In genomic region chr19:40497214-40497613, GRCh38 we compare ENCODE assay signal across 1 cellular context.
TF ChIP-seq lines count a peak whose summit lies in the region.

No MANE protein-coding gene starts in this region.

TF ChIP-seq in IMR-90, 13 proteins besides CTCF, POLR2A, EP300 and RAD21:
- TF ChIP-seq RCOR1 (IDR thresholded peaks at IDR 0.05; ENCODE audit: insufficient replicate concordance, low read length) (no peak), RFX5 (IDR thresholded peaks at IDR 0.05; ENCODE audit: low read depth, low read length) (no peak), BHLHE40 (IDR thresholded peaks at IDR 0.05; ENCODE audit: low read depth, low read length) (no peak), USF2 (IDR thresholded peaks at IDR 0.05; ENCODE audit: low read depth, low read length) (no peak), ELK1 (IDR thresholded peaks at IDR 0.05; ENCODE audit: borderline replicate concordance, low read depth, low read length) (no peak)
